ENCODE assay signal across 10 cellular contexts in genomic region chr5:173671121-173671949, GRCh38. TPM values are rescaled to one million over a fixed set of nuclear protein-coding genes. Genes with fewer than 3 reads are reported as not detected.
A peak's percentile ranks its signal among the peaks of the same experiment; 100 is the strongest.
DNase-seq lines count a peak whose midpoint lies in the region; ATAC-seq, FAIRE-seq and TF ChIP-seq lines count a peak whose summit lies in the region.
"Had no signal": no experiment of that assay in that cellular context is flagged by ENCODE, and none has a peak within 500 bp of the region (broad histone marks: within the 10 kb centered on the region; RNA-seq: fewer than 3 reads in every experiment).

No MANE protein-coding gene starts in this region.

- no peak overlapping the region for H3K4me3 Mint-ChIP-seq in stimulated activated naive B cell treated with anti-CD40 and anti-IgM and Interleukin-4, amounts not matched to agents 10 μg/mL and 1 μg/mL and 100 μg/mL, for 72 hours
- H3K4me3 Mint-ChIP-seq: dendritic cell treated with granulocyte-macrophage colony-stimulating factor and Interleukin-4, amounts not matched to agents 40 ng/mL and 50 ng/mL, for 4 days had no signal

- no peak for TF ChIP-seq RAD21 in H1 (IDR thresholded peaks at IDR 0.05 in 1 of 2, conservative IDR thresholded peaks at IDR 0.05 in 1 of 2; ENCODE audit: low read depth in 2 of 2, low read length in 2 of 2)

- DNase-seq in HUDEP-2 (lab: John Stamatoyannopoulos, UW; ENCODE audit: unreplicated experiment in 76 of 76) (peak in 46 of 76 experiments; percentile 4 to 64 (median 34)), H1 (ENCODE audit: low read depth in 1 of 2, low spot score in 2 of 2) (no peak), right lobe of liver (peak; percentile 77 to 86 (median 84)), RCC 7860 (ENCODE audit: low spot score) (no peak), NCI-H2081 treated with DMSO at 0.1 percent for 48 hours (lab: John Stamatoyannopoulos, UW) (no peak), T1000 (lab: John Stamatoyannopoulos, UW) (no peak), T-helper 2 cell (no peak)
- DNase-seq in stimulated activated naive B cell treated with anti-CD40 and anti-IgM and Interleukin-4, amounts not matched to agents 10 μg/mL and 1 μg/mL and 100 μg/mL, for 72 hours, result no peak
- DNase-seq: MG63 had no signal

- H3K4me3 ChIP-seq in H1 (ENCODE audit: extremely low read depth in 1 of 4, insufficient read depth in 2 of 4, low read depth in 3 of 4, low read length in 4 of 4) (no peak overlapping the region), right lobe of liver (peak overlapping the region in 1 of 3 donors; percentile 10)
- H3K4me3 ChIP-seq: MG63 had no signal

- H4K8ac ChIP-seq in H1 (ENCODE audit: extremely low read depth, insufficient read depth, low read length), result peak overlapping the region; percentile 58; the same call in 1 of the 2 replicates

- peak overlapping the region; percentile 99 for H2BK20ac ChIP-seq in H1 (ENCODE audit: low read length)

- H2BK5ac ChIP-seq in H1 (ENCODE audit: low read depth, low read length), result peak overlapping the region; percentile 97; the same call in 1 of the 2 replicates

- peak overlapping the region; percentile 98 for H4K91ac ChIP-seq in H1 (replicated peaks; ENCODE audit: insufficient read length, low read length)

- peaks cover 5 to 16% (median 8%) of the 10 kb centered on the region in 4 experiments; a peak in 5 of 7 replicates for H3K4me1 ChIP-seq in H1 (replicated peaks in 1 of 4; ENCODE audit: control insufficient read depth in 3 of 4, insufficient read depth in 4 of 4, low read length in 3 of 4)
- H3K4me1 ChIP-seq in right lobe of liver, result peaks cover 0 to 33% (median 9%) of the 10 kb centered on the region in 4 donors

- intact Hi-C loops in right lobe of liver (cut with DNase I), result no loop called here

- ATAC-seq in right lobe of liver, result peak; percentile 77 to 90 (median 80)
- ATAC-seq in stimulated activated naive B cell treated with anti-CD40 and anti-IgM and Interleukin-4, amounts not matched to agents 10 μg/mL and 1 μg/mL and 100 μg/mL, for 72 hours (replicated peaks), result no peak

- H3K14ac ChIP-seq in H1 (ENCODE audit: insufficient read length), result no peak overlapping the region

- no peak overlapping the region for H3K23ac ChIP-seq in H1 (ENCODE audit: insufficient read length)

- H3K9ac ChIP-seq in H1 (replicated peaks in 1 of 4; ENCODE audit: extremely low read depth in 1 of 4, low read depth in 3 of 4, low read length in 3 of 4), result no peak overlapping the region

- FAIRE-seq in H1 (lab: Jason Lieb, UNC) (no peak), RCC 7860 (lab: Jason Lieb, UNC) (no peak)

- peaks cover 8 to 10% of the 10 kb centered on the region in 2 donors for H3K4me1 Mint-ChIP-seq in stimulated activated naive B cell treated with anti-CD40 and anti-IgM and Interleukin-4, amounts not matched to agents 10 μg/mL and 1 μg/mL and 100 μg/mL, for 72 hours

- peak overlapping the region; percentile 75 for H2BK120ac ChIP-seq in H1 (replicated peaks; ENCODE audit: low read depth, low read length)

- TF ChIP-seq CTCF in H1 (IDR thresholded peaks at IDR 0.05; ENCODE audit: control extremely low read depth in 1 of 3, insufficient read depth in 1 of 3, low read depth in 1 of 3, low read length in 3 of 3) (no peak), right lobe of liver (IDR thresholded peaks at IDR 0.05) (no peak)

- CTCF ChIA-PET in H1 (lab: Charles Lee; ENCODE audit: partially characterized antibody), result interaction anchor here (0.6 to 1.9 kb wide), 7 partner anchors 9 to 270 kb away, joined by 3 to 5 read pairs (median 3); no protein-coding TSS in a partner anchor

- H3K79me2 ChIP-seq in H1 (ENCODE audit: control insufficient read depth in 1 of 2, insufficient read depth in 2 of 2, low read length in 2 of 2), result no peaks in the 10 kb centered on the region

- H3K9me3 ChIP-seq in H1 (ENCODE audit: insufficient read depth in 2 of 2, low read depth in 1 of 2, low read length in 1 of 2) (peaks cover 21 to 28% of the 10 kb centered on the region in 2 experiments), right lobe of liver (no peaks in the 10 kb centered on the region)

- peak overlapping the region; percentile 94 for H2AK5ac ChIP-seq in H1 (ENCODE audit: low read depth, low read length)

- H3K9me3 Mint-ChIP-seq in stimulated activated naive B cell treated with anti-CD40 and anti-IgM and Interleukin-4, amounts not matched to agents 10 μg/mL and 1 μg/mL and 100 μg/mL, for 72 hours, result peaks cover 4 to 12% of the 10 kb centered on the region in 2 donors
- H3K9me3 Mint-ChIP-seq: dendritic cell treated with granulocyte-macrophage colony-stimulating factor and Interleukin-4, amounts not matched to agents 40 ng/mL and 50 ng/mL, for 4 days had no signal

- peaks cover 2 to 12% of the 10 kb centered on the region in 2 donors for H3K36me3 Mint-ChIP-seq in stimulated activated naive B cell treated with anti-CD40 and anti-IgM and Interleukin-4, amounts not matched to agents 10 μg/mL and 1 μg/mL and 100 μg/mL, for 72 hours

- no peak for TF ChIP-seq EP300 in H1 (IDR thresholded peaks at IDR 0.05; ENCODE audit: borderline replicate concordance in 1 of 2, low read depth in 2 of 2, low read length in 2 of 2)

- H4K20me1 ChIP-seq in H1 (replicated peaks in 1 of 2; ENCODE audit: control insufficient read depth in 1 of 2, insufficient read depth in 2 of 2, low read length in 2 of 2), result no peaks in the 10 kb centered on the region

- peak overlapping the region; percentile 58 for H4K5ac ChIP-seq in H1 (ENCODE audit: insufficient read length, low read depth, low read length)

- H3K56ac ChIP-seq in H1 (replicated peaks; ENCODE audit: insufficient read length, low read depth, low read length), result peak overlapping the region; percentile 52

- peaks cover 3% of the 10 kb centered on the region; the same call in 1 of the 2 replicates for H3K23me2 ChIP-seq in H1 (ENCODE audit: low read depth, low read length)

- WGBS in H1 (ENCODE audit: extremely low coverage in 1 of 2, insufficient coverage in 1 of 2, insufficient read length in 1 of 2, insufficient replicate concordance in 2 of 2, low coverage in 1 of 2, low lambda C conversion rate in 2 of 2, missing lambda C conversion rate in 1 of 2), 2 experiments, result 89% methylated on average over 16 of the region's 16 CpGs; no CpG with 5 or more reads in 1 of the 2 experiments
- WGBS in right lobe of liver (ENCODE audit: insufficient coverage, low coverage, low lambda C conversion rate, missing lambda C conversion rate), result 56% methylated on average over 10 of the region's 16 CpGs

- POLR2A ChIA-PET in H1 (lab: Charles Lee; ENCODE audit: partially characterized antibody), result interaction anchor here (0.8 to 3.2 kb wide), 9 partner anchors 9 to 302 kb away, joined by 3 to 8 read pairs (median 4); no protein-coding TSS in a partner anchor

- peaks cover 0 to 4% (median 0%) of the 10 kb centered on the region in 4 experiments; a peak in 1 of 8 replicates for H3K36me3 ChIP-seq in H1 (ENCODE audit: control insufficient read depth in 2 of 4, insufficient read depth in 4 of 4, low read length in 3 of 4)
- no peaks in the 10 kb centered on the region for H3K36me3 ChIP-seq in right lobe of liver
- H3K36me3 ChIP-seq: MG63 had no signal

- TF ChIP-seq POLR2A in H1 (IDR thresholded peaks at IDR 0.05; ENCODE audit: control extremely low read depth in 1 of 2, low read depth in 2 of 2, low read length in 2 of 2) (no peak), right lobe of liver (IDR thresholded peaks at IDR 0.05) (peak; percentile 20)

- H3K79me1 ChIP-seq in H1 (ENCODE audit: low read depth, low read length), result no peaks in the 10 kb centered on the region

- peak overlapping the region in 1 of 2 experiments; percentile 35; a peak in 2 of 4 replicates for H3K4me2 ChIP-seq in H1 (ENCODE audit: insufficient read depth in 1 of 2, low read depth in 2 of 2, low read length in 2 of 2)

- H3K27ac ChIP-seq in H1 (ENCODE audit: low read depth, low read length) (peak overlapping the region; percentile 71; the same call in 1 of the 2 replicates), right lobe of liver (peak overlapping the region; percentile 4 to 67 (median 50))

- peak overlapping the region; percentile 33 for H3K27ac Mint-ChIP-seq in stimulated activated naive B cell treated with anti-CD40 and anti-IgM and Interleukin-4, amounts not matched to agents 10 μg/mL and 1 μg/mL and 100 μg/mL, for 72 hours
- H3K27ac Mint-ChIP-seq: dendritic cell treated with granulocyte-macrophage colony-stimulating factor and Interleukin-4, amounts not matched to agents 40 ng/mL and 50 ng/mL, for 4 days had no signal

- no peak overlapping the region for H2AFZ ChIP-seq in H1 (ENCODE audit: low read length)

- H2BK15ac ChIP-seq in H1 (ENCODE audit: low read length), result no peak overlapping the region

- H3K27me3 Mint-ChIP-seq in stimulated activated naive B cell treated with anti-CD40 and anti-IgM and Interleukin-4, amounts not matched to agents 10 μg/mL and 1 μg/mL and 100 μg/mL, for 72 hours, result peaks cover 0 to 11% of the 10 kb centered on the region in 2 donors

- H3K27me3 ChIP-seq in H1 (replicated peaks in 1 of 4; ENCODE audit: control insufficient read depth in 3 of 4, extremely low read depth in 1 of 4, insufficient read depth in 3 of 4, low read length in 3 of 4) (no peaks in the 10 kb centered on the region), right lobe of liver (no peaks in the 10 kb centered on the region)
- H3K27me3 ChIP-seq: MG63 had no signal

- H2BK12ac ChIP-seq in H1 (ENCODE audit: low read depth, low read length), result peak overlapping the region; percentile 97

- peak overlapping the region; percentile 37 for H3K4ac ChIP-seq in H1 (replicated peaks; ENCODE audit: insufficient read length, low read depth, low read length)

- H3K18ac ChIP-seq in H1 (ENCODE audit: extremely low read depth, low read length), result peak overlapping the region; percentile 98

TF ChIP-seq in H1, 55 proteins besides CTCF, POLR2A, EP300 and RAD21:
- TF ChIP-seq ASH2L (IDR thresholded peaks at IDR 0.05; ENCODE audit: low read length) (no peak), KDM4A (IDR thresholded peaks at IDR 0.05; ENCODE audit: low read depth, low read length, severe bottlenecking) (no peak)
- TF ChIP-seq, protein P1, sequence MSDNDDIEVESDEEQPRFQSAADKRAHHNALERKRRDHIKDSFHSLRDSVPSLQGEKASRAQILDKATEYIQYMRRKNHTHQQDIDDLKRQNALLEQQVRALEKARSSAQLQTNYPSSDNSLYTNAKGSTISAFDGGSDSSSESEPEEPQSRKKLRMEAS (IDR thresholded peaks at IDR 0.05), result peak; percentile 66; the same call in 1 of the 2 replicates
TF ChIP-seq in H1: peak in this region for 1.

RNA-seq across cellular contexts. Expression of gene BOD1, which starts 54.9 kb away (rescaled TPM):
- 143 and 149 TPM in 2 replicates for total RNA-seq in H1 (2021; fragmentation: NEBNext Ultra II Directional; extraction: Animal tissue kit (Norgen Biotek cat#: 25700))
- 83.1 and 107 TPM in 2 replicates for polyA plus RNA-seq in H1 (2011; rRNA removed)
- 127 TPM for polyA plus RNA-seq in H1 (2011; cell fraction: cytosol; rRNA removed)
- polyA plus RNA-seq in H1 (2011; cell fraction: nucleus; rRNA removed), result 58.0 TPM
- polyA plus RNA-seq in H1 (2012, experiment 1 of 2), result 133 to 170 TPM (median 136 TPM) in 4 replicates
- polyA plus RNA-seq in H1 (2012, experiment 2 of 2), result 111 TPM
- 117 TPM for polyA plus RNA-seq in H1 (2013, experiment 1 of 2)
- 117 TPM for polyA plus RNA-seq in H1 (2013, experiment 2 of 2)
- 114 and 131 TPM in 2 replicates for polyA minus RNA-seq in H1 (2011; rRNA and poly(A)+ RNA removed)
- polyA minus RNA-seq in H1 (2011; cell fraction: cytosol; rRNA and poly(A)+ RNA removed), result 68.5 TPM
- polyA minus RNA-seq in H1 (2011; cell fraction: nucleus; rRNA and poly(A)+ RNA removed), result 60.4 TPM
- total RNA-seq in right lobe of liver, result 10 to 100 TPM; 15.3 to 24.3 (median 19.2) TPM

Comparison
In these comparisons a context has a peak if more than half of its experiments do, and no peak if none do; other contexts are left out.
1. DNase-seq: peak in HUDEP-2 (46 of 76) and right lobe of liver (3 of 3); none in H1 (0 of 2), stimulated activated naive B cell treated with anti-CD40 and anti-IgM and Interleukin-4, amounts not matched to agents 10 μg/mL and 1 μg/mL and 100 μg/mL, for 72 hours (single experiment), RCC 7860 (single experiment), NCI-H2081 treated with DMSO at 0.1 percent for 48 hours (single experiment), T1000 (single experiment) and T-helper 2 cell (0 of 5).
2. ATAC-seq: peak in right lobe of liver (4 of 4); none in stimulated activated naive B cell treated with anti-CD40 and anti-IgM and Interleukin-4, amounts not matched to agents 10 μg/mL and 1 μg/mL and 100 μg/mL, for 72 hours (0 of 2).